ENCODE assay signal across 2 cellular contexts in genomic region chr1:55024163-55024562, GRCh38.
TF ChIP-seq lines count a peak whose summit lies in the region.

No MANE protein-coding gene starts in this region.

TF ChIP-seq in WTC11, 78 proteins besides CTCF, POLR2A, EP300 and RAD21:
- TF ChIP-seq PRDM15 (CRISPR knock-in tag; IDR thresholded peaks at IDR 0.05): peak; percentile 31; the same call in 1 of the 2 replicates

TF ChIP-seq in K562, 482 proteins besides CTCF, POLR2A, EP300 and RAD21:
- peak; percentile 48 for TF ChIP-seq PKNOX1 (IDR thresholded peaks at IDR 0.05)
TF ChIP-seq in K562: peak in this region for 1; not testable (repeated sequence) for 481.
